24 cellular contexts compared by ENCODE assay signal in genomic region chr11:74579577-74580270, GRCh38. TPM values are rescaled to one million over a fixed set of nuclear protein-coding genes. Genes with fewer than 3 reads are reported as not detected.
DNase-seq lines count a peak whose midpoint lies in the region; ATAC-seq lines count a peak whose summit lies in the region.
"Had no signal": no experiment of that assay in that cellular context is flagged by ENCODE, and none has a peak within 500 bp of the region (broad histone marks: within the 10 kb centered on the region; RNA-seq: fewer than 3 reads in every experiment).

No MANE protein-coding gene starts in this region.

- no CpG with 5 or more reads among the region's 6 CpGs for WGBS in trophoblast cell (ENCODE audit: extremely low coverage, insufficient coverage, insufficient read length)

- H3K27ac Mint-ChIP-seq in dendritic cell treated with granulocyte-macrophage colony-stimulating factor and Interleukin-4, amounts not matched to agents 40 ng/mL and 50 ng/mL, for 4 days: peak overlapping the region; percentile 88
- H3K27ac Mint-ChIP-seq: CD8-positive, alpha-beta T cell; HFFc6; T-cell had no signal

- H3K4me3 Mint-ChIP-seq in dendritic cell treated with granulocyte-macrophage colony-stimulating factor and Interleukin-4, amounts not matched to agents 40 ng/mL and 50 ng/mL, for 4 days: no peak overlapping the region
- H3K4me3 Mint-ChIP-seq: CD8-positive, alpha-beta T cell; HFFc6; T-cell had no signal

- H2AK5ac ChIP-seq in trophoblast cell (ENCODE audit: low read length): no peak overlapping the region

- peak overlapping the region; percentile 31 for H3K27ac ChIP-seq in trophoblast cell (ENCODE audit: low read depth, low read length)
- H3K27ac ChIP-seq: KMS-11, PC-9, SJSA1 had no signal

- no peak overlapping the region for H3K4me3 ChIP-seq in trophoblast cell (ENCODE audit: low read depth, low read length)
- H3K4me3 ChIP-seq: HAP-1, PC-9, SJSA1 had no signal

- H3K36me3 Mint-ChIP-seq in dendritic cell treated with granulocyte-macrophage colony-stimulating factor and Interleukin-4, amounts not matched to agents 40 ng/mL and 50 ng/mL, for 4 days (ENCODE audit: low read depth): no peaks in the 10 kb centered on the region
- H3K36me3 Mint-ChIP-seq: CD8-positive, alpha-beta T cell; T-cell had no signal

- no peaks in the 10 kb centered on the region for H3K9me3 Mint-ChIP-seq in dendritic cell treated with granulocyte-macrophage colony-stimulating factor and Interleukin-4, amounts not matched to agents 40 ng/mL and 50 ng/mL, for 4 days
- H3K9me3 Mint-ChIP-seq: CD8-positive, alpha-beta T cell; HFFc6; T-cell had no signal

- H2BK120ac ChIP-seq in trophoblast cell (ENCODE audit: insufficient read depth, low read length, poor library complexity): peak overlapping the region; percentile 65

- H3K79me2 ChIP-seq in trophoblast cell (ENCODE audit: control insufficient read depth, insufficient read depth, low read length, poor library complexity): no peaks in the 10 kb centered on the region

- DNase-seq in NCI-H748 (lab: John Stamatoyannopoulos, UW; ENCODE audit: unreplicated experiment) (peak; percentile 45), NCI-H748 treated with DMSO at 0.1 percent for 48 hours (lab: John Stamatoyannopoulos, UW) (no peak), trophoblast cell (no peak), NCI-H187 (lab: John Stamatoyannopoulos, UW) (no peak)
- DNase-seq: C1 segment of cervical spinal cord; CD8-positive, alpha-beta T cell; DMS 273 treated with DMSO at 0.1 percent for 48 hours; GOT3; HFFc6; IMR-90; NCI-H1048; NCI-H1417; NCI-H187 treated with DMSO at 0.1 percent for 48 hours; NCI-H446; NCI-H524 treated with DMSO at 0.1 percent for 48 hours; PC-9; T-cell had no signal

- H4K8ac ChIP-seq in trophoblast cell (ENCODE audit: low read depth, low read length): no peak overlapping the region

- H3K4ac ChIP-seq in trophoblast cell (ENCODE audit: low read depth, low read length): no peak overlapping the region

- intact Hi-C loops in dendritic cell treated with granulocyte-macrophage colony-stimulating factor and Interleukin-4, amounts not matched to agents 40 ng/mL and 50 ng/mL, for 4 days (cut with micrococcal nuclease): loop anchor here (5.0 to 10.0 kb wide), 2 partner anchors 85 to 117 kb away; partner anchors contain the start of gene LIPT2

- H3K27me3 Mint-ChIP-seq in dendritic cell treated with granulocyte-macrophage colony-stimulating factor and Interleukin-4, amounts not matched to agents 40 ng/mL and 50 ng/mL, for 4 days: peaks cover 1% of the 10 kb centered on the region
- H3K27me3 Mint-ChIP-seq: T-cell had no signal

- H3K79me1 ChIP-seq in trophoblast cell (ENCODE audit: low read length): peaks cover 5% of the 10 kb centered on the region

- H3K4me1 Mint-ChIP-seq in dendritic cell treated with granulocyte-macrophage colony-stimulating factor and Interleukin-4, amounts not matched to agents 40 ng/mL and 50 ng/mL, for 4 days (ENCODE audit: low read depth): peaks cover 41% of the 10 kb centered on the region
- H3K4me1 Mint-ChIP-seq: T-cell had no signal

- peaks cover 7 to 21% of the 10 kb centered on the region in 2 experiments for H3K4me1 ChIP-seq in trophoblast cell (ENCODE audit: control insufficient read depth in 1 of 2, insufficient read depth in 2 of 2, low read length in 2 of 2)
- H3K4me1 ChIP-seq: HAP-1 had no signal

- no peaks in the 10 kb centered on the region for H3K9me3 ChIP-seq in trophoblast cell (ENCODE audit: insufficient read depth, low read depth, low read length)
- H3K9me3 ChIP-seq: HAP-1, SJSA1 had no signal

- H3K27me3 ChIP-seq in trophoblast cell (ENCODE audit: insufficient read depth, low read length): no peaks in the 10 kb centered on the region
- H3K27me3 ChIP-seq: SJSA1 had no signal

- no peak overlapping the region for H2BK5ac ChIP-seq in trophoblast cell (ENCODE audit: low read depth, low read length, poor library complexity)

- H2AFZ ChIP-seq in trophoblast cell (ENCODE audit: insufficient read depth, low read length, poor library complexity): no peak overlapping the region
- H2AFZ ChIP-seq: PC-9 had no signal

- no peaks in the 10 kb centered on the region for H3K36me3 ChIP-seq in trophoblast cell (ENCODE audit: control insufficient read depth in 1 of 2, insufficient read depth in 2 of 2, low read length in 2 of 2)
- H3K36me3 ChIP-seq: HAP-1, SJSA1 had no signal

- no peak overlapping the region for H3K18ac ChIP-seq in trophoblast cell (ENCODE audit: low read length)

- peak overlapping the region; percentile 66 for H4K91ac ChIP-seq in trophoblast cell (ENCODE audit: low read depth, low read length)

- H4K12ac ChIP-seq in trophoblast cell (ENCODE audit: low read depth, low read length): no peak overlapping the region

- no peak overlapping the region for H3K23ac ChIP-seq in trophoblast cell (ENCODE audit: low read length)

- peak overlapping the region; percentile 3 for H3K4me2 ChIP-seq in trophoblast cell (ENCODE audit: low read length)
- H3K4me2 ChIP-seq: KMS-11, PC-9 had no signal

- no peak for ATAC-seq in HG02623 (IDR thresholded peaks at IDR 0.05; ENCODE audit: unreplicated experiment)
- ATAC-seq in GM21717 (IDR thresholded peaks at IDR 0.05; ENCODE audit: unreplicated experiment): no peak
- ATAC-seq: CD8-positive, alpha-beta T cell; Right ventricle myocardium inferior; T-cell had no signal

- H2BK12ac ChIP-seq in trophoblast cell (ENCODE audit: low read length): peak overlapping the region; percentile 45

- H3K14ac ChIP-seq in trophoblast cell (ENCODE audit: low read length): no peak overlapping the region

- no peak overlapping the region for H3K9ac ChIP-seq in trophoblast cell (ENCODE audit: low read length)
- H3K9ac ChIP-seq: KMS-11 had no signal

RNA-seq across cellular contexts. Expression of gene POLD3, which starts 12.7 kb away (rescaled TPM):
- polyA plus RNA-seq in trophoblast cell (2013): 17.3 and 18.4 TPM in 2 replicates
